ENCODE assay signal across 14 cellular contexts in genomic region chr2:120828832-120829632, GRCh38.
"Had no signal": no experiment of that assay in that cellular context is flagged by ENCODE, and none has a peak within 500 bp of the region (broad histone marks: within the 10 kb centered on the region; RNA-seq: fewer than 3 reads in every experiment).

No MANE protein-coding gene starts in this region.

- H3K79me2 ChIP-seq: parathyroid adenoma had no signal

- H3K4me2 ChIP-seq: smooth muscle cell had no signal

- H3K36me3 Mint-ChIP-seq: activated naive CD4-positive, alpha-beta T cell treated with anti-CD3 and anti-CD28 coated beads, Interleukin-2, amount 50 U/mL, for 24 hours; stimulated activated memory B cell treated with anti-CD40 and anti-IgM and Interleukin-4, amounts not matched to agents 10 μg/mL and 1 μg/mL and 100 μg/mL, for 72 hours had no signal

- H3K4me1 Mint-ChIP-seq: activated naive CD4-positive, alpha-beta T cell treated with anti-CD3 and anti-CD28 coated beads, Interleukin-2, amount 50 U/mL, for 24 hours; stimulated activated memory B cell treated with anti-CD40 and anti-IgM and Interleukin-4, amounts not matched to agents 10 μg/mL and 1 μg/mL and 100 μg/mL, for 72 hours had no signal

- H3K4me3 Mint-ChIP-seq: activated naive CD4-positive, alpha-beta T cell treated with anti-CD3 and anti-CD28 coated beads, Interleukin-2, amount 50 U/mL, for 24 hours; nephron progenitor cell; stimulated activated memory B cell treated with anti-CD40 and anti-IgM and Interleukin-4, amounts not matched to agents 10 μg/mL and 1 μg/mL and 100 μg/mL, for 72 hours had no signal

- ATAC-seq: body of pancreas; mucosa of descending colon; stimulated activated memory B cell treated with anti-CD40 and anti-IgM and Interleukin-4, amounts not matched to agents 10 μg/mL and 1 μg/mL and 100 μg/mL, for 72 hours had no signal

- H3K36me3 ChIP-seq: tibial artery had no signal

- H3K9me3 Mint-ChIP-seq: activated naive CD4-positive, alpha-beta T cell treated with anti-CD3 and anti-CD28 coated beads, Interleukin-2, amount 50 U/mL, for 24 hours; activated T-helper 2 cell treated with anti-CD3 and anti-CD28 coated beads, Interferon-gamma antibody, Interleukin-2, Interleukin-4, amounts not matched to agents 10 μg/mL and 5 μg/mL and 100 μg/mL, durations not matched to agents 14 hours and 24 hours and 36 hours; nephron progenitor cell; stimulated activated memory B cell treated with anti-CD40 and anti-IgM and Interleukin-4, amounts not matched to agents 10 μg/mL and 1 μg/mL and 100 μg/mL, for 72 hours had no signal

- H3K9me3 ChIP-seq: body of pancreas, mucosa of descending colon, tibial artery had no signal

- H2AFZ ChIP-seq: parathyroid adenoma had no signal

- H3K4me1 ChIP-seq: body of pancreas, parathyroid adenoma had no signal

- H3K27me3 Mint-ChIP-seq: activated naive CD4-positive, alpha-beta T cell treated with anti-CD3 and anti-CD28 coated beads, Interleukin-2, amount 50 U/mL, for 24 hours had no signal

- H3K27ac ChIP-seq: body of pancreas, parathyroid adenoma, tibial artery had no signal

- FAIRE-seq: TTC549 had no signal

- H3K27ac Mint-ChIP-seq: activated naive CD4-positive, alpha-beta T cell treated with anti-CD3 and anti-CD28 coated beads, Interleukin-2, amount 50 U/mL, for 24 hours; activated T-helper 2 cell treated with anti-CD3 and anti-CD28 coated beads, Interferon-gamma antibody, Interleukin-2, Interleukin-4, amounts not matched to agents 10 μg/mL and 5 μg/mL and 100 μg/mL, durations not matched to agents 14 hours and 24 hours and 36 hours; nephron progenitor cell; stimulated activated memory B cell treated with anti-CD40 and anti-IgM and Interleukin-4, amounts not matched to agents 10 μg/mL and 1 μg/mL and 100 μg/mL, for 72 hours had no signal

- DNase-seq: amniotic stem cell, body of pancreas, hypothalamus, mucosa of descending colon, nephron progenitor cell, T-helper 2 cell had no signal

- H3K4me3 ChIP-seq: body of pancreas, lung, mucosa of descending colon, smooth muscle cell, tibial artery had no signal

- H3K27me3 ChIP-seq: body of pancreas, tibial artery had no signal

- H3K9ac ChIP-seq: parathyroid adenoma had no signal
